In the genomic region with DNA sequence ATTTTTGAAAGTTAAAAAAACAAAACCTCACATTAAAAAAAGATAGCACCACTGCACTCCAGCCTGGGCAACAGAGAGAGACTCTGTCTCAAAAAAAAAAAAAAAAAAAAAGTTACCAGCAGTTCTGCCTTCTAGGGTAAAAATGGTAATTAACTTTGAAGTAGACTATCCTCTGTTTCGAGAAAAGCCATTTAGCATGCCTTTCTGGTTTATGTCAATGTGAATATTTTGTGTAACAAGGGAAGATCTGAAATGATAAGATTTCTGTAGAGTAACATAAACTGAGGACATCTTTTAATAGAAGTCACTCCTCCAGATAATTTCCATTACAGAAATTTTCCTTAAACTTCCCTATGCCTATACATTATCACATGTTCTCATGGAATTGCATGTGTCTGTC, we compare ENCODE assay signal across 31 cellular contexts.
DNase-seq lines count a peak whose midpoint lies in the region; ATAC-seq and TF ChIP-seq lines count a peak whose summit lies in the region.
"Had no signal": no experiment of that assay in that cellular context is flagged by ENCODE, and none has a peak within 500 bp of the region (broad histone marks: within the 10 kb centered on the region; RNA-seq: fewer than 3 reads in every experiment).

No MANE protein-coding gene starts in this region.

- TF ChIP-seq RAD21 in SK-N-SH (IDR thresholded peaks at IDR 0.05; ENCODE audit: low read length), result no peak

- no peaks in the 10 kb centered on the region for H3K79me2 ChIP-seq in SK-N-SH (ENCODE audit: insufficient read depth)

- no peak overlapping the region for H3K9ac ChIP-seq in SK-N-SH
- H3K9ac ChIP-seq: BLaER1; BLaER1 treated with 17β-estradiol and CSF1 and Interleukin-3, amounts not matched to agents 10 nM and 100 nM had no signal

- no peaks in the 10 kb centered on the region for H3K9me3 ChIP-seq in SK-N-SH
- H3K9me3 ChIP-seq: A549; BE2C; BLaER1; BLaER1 treated with 17β-estradiol and CSF1 and Interleukin-3, amounts not matched to agents 10 nM and 100 nM; Caco-2 had no signal

- no peak overlapping the region for H2AFZ ChIP-seq in SK-N-SH (ENCODE audit: low read depth)

- H3K4me3 ChIP-seq in SK-N-SH (ENCODE audit: low read depth in 2 of 2, low read length in 1 of 2), result no peak overlapping the region
- H3K4me3 ChIP-seq: A549; BLaER1; BLaER1 treated with 17β-estradiol and CSF1 and Interleukin-3, amounts not matched to agents 10 nM and 100 nM had no signal

- no peaks in the 10 kb centered on the region for H3K27me3 ChIP-seq in SK-N-SH (ENCODE audit: insufficient read depth)
- H3K27me3 ChIP-seq: BE2C; BLaER1; BLaER1 treated with 17β-estradiol and CSF1 and Interleukin-3, amounts not matched to agents 10 nM and 100 nM had no signal

- 12% methylated on average over 1 of the region's 1 CpG for WGBS in SK-N-SH (ENCODE audit: low lambda C conversion rate)

- H4K20me1 ChIP-seq in SK-N-SH (ENCODE audit: insufficient read depth), result no peaks in the 10 kb centered on the region
- H4K20me1 ChIP-seq: BLaER1; BLaER1 treated with 17β-estradiol and CSF1 and Interleukin-3, amounts not matched to agents 10 nM and 100 nM had no signal

- POLR2A ChIA-PET in SK-N-SH (lab: Yijun Ruan, JAX), result no interaction called here

- in situ Hi-C loops in GM13976 (cut with MboI; ENCODE audit: low sequenced_read_pairs, unreplicated experiment), result no loop called here

- peak overlapping the region in 1 of 2 experiments; percentile 55; a peak in 2 of 4 replicates for H3K27ac ChIP-seq in SK-N-SH (ENCODE audit: low read depth in 2 of 2, low read length in 1 of 2)
- H3K27ac ChIP-seq: 22Rv1; A549; BLaER1; BLaER1 treated with 17β-estradiol and CSF1 and Interleukin-3, amounts not matched to agents 10 nM and 100 nM; C4-2B had no signal

- H3K36me3 ChIP-seq in SK-N-SH (replicated peaks in 1 of 2; ENCODE audit: control insufficient read depth in 1 of 2, insufficient read depth in 2 of 2, low read length in 1 of 2), result no peaks in the 10 kb centered on the region
- H3K36me3 ChIP-seq: BE2C; BLaER1; BLaER1 treated with 17β-estradiol and CSF1 and Interleukin-3, amounts not matched to agents 10 nM and 100 nM had no signal

- no peak for TF ChIP-seq CTCF in SK-N-SH (IDR thresholded peaks at IDR 0.05)
- TF ChIP-seq CTCF in GM13976 (IDR thresholded peaks at IDR 0.05; ENCODE audit: borderline replicate concordance, control extremely low read depth, extremely low read depth, insufficient read depth, missing control alignments), result no peak

- H3K4me1 ChIP-seq in SK-N-SH (ENCODE audit: control insufficient read depth in 1 of 2, insufficient read depth in 2 of 2, low read depth in 1 of 2, low read length in 1 of 2), result peaks cover 0 to 2% of the 10 kb centered on the region in 2 experiments; a peak in 1 of 4 replicates
- H3K4me1 ChIP-seq: A549, BLaER1, Caco-2 had no signal

- CTCF ChIA-PET in SK-N-SH (lab: Yijun Ruan, JAX), result no interaction called here

- peak; percentile 60 for ATAC-seq in SK-N-SH treated with all-trans-retinoic acid at 6 μM for 48 hours
- ATAC-seq in HG03520 (IDR thresholded peaks at IDR 0.05; ENCODE audit: unreplicated experiment), result no peak
- ATAC-seq: A549; CD8-positive, alpha-beta T cell had no signal

- no peaks in the 10 kb centered on the region for H3K9me2 ChIP-seq in SK-N-SH

- TF ChIP-seq EP300 in SK-N-SH (IDR thresholded peaks at IDR 0.05; ENCODE audit: borderline replicate concordance in 1 of 2, low read depth in 1 of 2, low read length in 1 of 2), result peak in 1 of 2 experiments; percentile 13; a peak in 1 of 4 replicates

- DNase-seq in SK-N-DZ (ENCODE audit: low spot score) (peak; percentile 86), SK-N-SH (no peak), GM13976 (ENCODE audit: low spot score) (no peak), putamen (ENCODE audit: low spot score) (no peak)
- DNase-seq: 8988T; ACHN; AML-193; BE2C; C1 segment of cervical spinal cord; Caco-2; Calu3; CD4-positive, alpha-beta memory T cell; CD4-positive, alpha-beta T cell; CD4-positive, CD25-positive, alpha-beta regulatory T cell; CD8-positive, alpha-beta memory T cell; CD8-positive, alpha-beta T cell; COR-L47; DMS 273 treated with DMSO at 0.1 percent for 48 hours; DMS153; DMS53; DMS79; DMS79 treated with DMSO at 0.1 percent for 48 hours; DND-41; EL had no signal

- H3F3A ChIP-seq in SK-N-SH (replicated peaks; ENCODE audit: insufficient read depth), result no peaks in the 10 kb centered on the region

- no peak overlapping the region for H3K4me2 ChIP-seq in SK-N-SH
- H3K4me2 ChIP-seq: A549; BLaER1; BLaER1 treated with 17β-estradiol and CSF1 and Interleukin-3, amounts not matched to agents 10 nM and 100 nM had no signal

TF ChIP-seq in SK-N-SH, 30 proteins besides CTCF, POLR2A, EP300 and RAD21:
- TF ChIP-seq, protein P1, sequence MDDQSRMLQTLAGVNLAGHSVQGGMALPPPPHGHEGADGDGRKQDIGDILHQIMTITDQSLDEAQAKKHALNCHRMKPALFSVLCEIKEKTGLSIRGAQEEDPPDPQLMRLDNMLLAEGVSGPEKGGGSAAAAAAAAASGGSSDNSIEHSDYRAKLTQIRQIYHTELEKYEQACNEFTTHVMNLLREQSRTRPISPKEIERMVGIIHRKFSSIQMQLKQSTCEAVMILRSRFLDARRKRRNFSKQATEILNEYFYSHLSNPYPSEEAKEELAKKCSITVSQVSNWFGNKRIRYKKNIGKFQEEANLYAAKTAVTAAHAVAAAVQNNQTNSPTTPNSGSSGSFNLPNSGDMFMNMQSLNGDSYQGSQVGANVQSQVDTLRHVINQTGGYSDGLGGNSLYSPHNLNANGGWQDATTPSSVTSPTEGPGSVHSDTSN (IDR thresholded peaks at IDR 0.05), result peak; percentile 56
- TF ChIP-seq, protein P2, sequence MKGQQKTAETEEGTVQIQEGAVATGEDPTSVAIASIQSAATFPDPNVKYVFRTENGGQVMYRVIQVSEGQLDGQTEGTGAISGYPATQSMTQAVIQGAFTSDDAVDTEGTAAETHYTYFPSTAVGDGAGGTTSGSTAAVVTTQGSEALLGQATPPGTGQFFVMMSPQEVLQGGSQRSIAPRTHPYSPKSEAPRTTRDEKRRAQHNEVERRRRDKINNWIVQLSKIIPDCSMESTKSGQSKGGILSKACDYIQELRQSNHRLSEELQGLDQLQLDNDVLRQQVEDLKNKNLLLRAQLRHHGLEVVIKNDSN (IDR thresholded peaks at IDR 0.05; ENCODE audit: borderline replicate concordance, low read depth), result no peak
- TF ChIP-seq, protein P3, sequence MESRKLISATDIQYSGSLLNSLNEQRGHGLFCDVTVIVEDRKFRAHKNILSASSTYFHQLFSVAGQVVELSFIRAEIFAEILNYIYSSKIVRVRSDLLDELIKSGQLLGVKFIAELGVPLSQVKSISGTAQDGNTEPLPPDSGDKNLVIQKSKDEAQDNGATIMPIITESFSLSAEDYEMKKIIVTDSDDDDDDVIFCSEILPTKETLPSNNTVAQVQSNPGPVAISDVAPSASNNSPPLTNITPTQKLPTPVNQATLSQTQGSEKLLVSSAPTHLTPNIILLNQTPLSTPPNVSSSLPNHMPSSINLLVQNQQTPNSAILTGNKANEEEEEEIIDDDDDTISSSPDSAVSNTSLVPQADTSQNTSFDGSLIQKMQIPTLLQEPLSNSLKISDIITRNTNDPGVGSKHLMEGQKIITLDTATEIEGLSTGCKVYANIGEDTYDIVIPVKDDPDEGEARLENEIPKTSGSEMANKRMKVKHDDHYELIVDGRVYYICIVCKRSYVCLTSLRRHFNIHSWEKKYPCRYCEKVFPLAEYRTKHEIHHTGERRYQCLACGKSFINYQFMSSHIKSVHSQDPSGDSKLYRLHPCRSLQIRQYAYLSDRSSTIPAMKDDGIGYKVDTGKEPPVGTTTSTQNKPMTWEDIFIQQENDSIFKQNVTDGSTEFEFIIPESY (IDR thresholded peaks at IDR 0.05; ENCODE audit: borderline replicate concordance, low read depth), result no peak
- peak; percentile 63 for TF ChIP-seq TCF12 (IDR thresholded peaks at IDR 0.05)

TF ChIP-seq in SK-N-SH treated with all-trans-retinoic acid at 6 μM for 48 hours, 23 proteins besides CTCF, POLR2A, EP300 and RAD21:
- TF ChIP-seq, protein P4, sequence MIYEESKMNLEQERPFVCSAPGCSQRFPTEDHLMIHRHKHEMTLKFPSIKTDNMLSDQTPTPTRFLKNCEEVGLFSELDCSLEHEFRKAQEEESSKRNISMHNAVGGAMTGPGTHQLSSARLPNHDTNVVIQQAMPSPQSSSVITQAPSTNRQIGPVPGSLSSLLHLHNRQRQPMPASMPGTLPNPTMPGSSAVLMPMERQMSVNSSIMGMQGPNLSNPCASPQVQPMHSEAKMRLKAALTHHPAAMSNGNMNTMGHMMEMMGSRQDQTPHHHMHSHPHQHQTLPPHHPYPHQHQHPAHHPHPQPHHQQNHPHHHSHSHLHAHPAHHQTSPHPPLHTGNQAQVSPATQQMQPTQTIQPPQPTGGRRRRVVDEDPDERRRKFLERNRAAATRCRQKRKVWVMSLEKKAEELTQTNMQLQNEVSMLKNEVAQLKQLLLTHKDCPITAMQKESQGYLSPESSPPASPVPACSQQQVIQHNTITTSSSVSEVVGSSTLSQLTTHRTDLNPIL (CRISPR knock-in tag; IDR thresholded peaks at IDR 0.05; ENCODE audit: low read depth), result no peak
- TF ChIP-seq ISL1 (CRISPR knock-in tag; IDR thresholded peaks at IDR 0.05), result 0 out of 2 replicates have a peak, but pooled peaks have one; percentile 23
TF ChIP-seq in SK-N-SH treated with all-trans-retinoic acid at 6 μM for 48 hours: peak in this region for 1.
